Comparison of ENCODE assay signal across 23 cellular contexts in the genomic region with DNA sequence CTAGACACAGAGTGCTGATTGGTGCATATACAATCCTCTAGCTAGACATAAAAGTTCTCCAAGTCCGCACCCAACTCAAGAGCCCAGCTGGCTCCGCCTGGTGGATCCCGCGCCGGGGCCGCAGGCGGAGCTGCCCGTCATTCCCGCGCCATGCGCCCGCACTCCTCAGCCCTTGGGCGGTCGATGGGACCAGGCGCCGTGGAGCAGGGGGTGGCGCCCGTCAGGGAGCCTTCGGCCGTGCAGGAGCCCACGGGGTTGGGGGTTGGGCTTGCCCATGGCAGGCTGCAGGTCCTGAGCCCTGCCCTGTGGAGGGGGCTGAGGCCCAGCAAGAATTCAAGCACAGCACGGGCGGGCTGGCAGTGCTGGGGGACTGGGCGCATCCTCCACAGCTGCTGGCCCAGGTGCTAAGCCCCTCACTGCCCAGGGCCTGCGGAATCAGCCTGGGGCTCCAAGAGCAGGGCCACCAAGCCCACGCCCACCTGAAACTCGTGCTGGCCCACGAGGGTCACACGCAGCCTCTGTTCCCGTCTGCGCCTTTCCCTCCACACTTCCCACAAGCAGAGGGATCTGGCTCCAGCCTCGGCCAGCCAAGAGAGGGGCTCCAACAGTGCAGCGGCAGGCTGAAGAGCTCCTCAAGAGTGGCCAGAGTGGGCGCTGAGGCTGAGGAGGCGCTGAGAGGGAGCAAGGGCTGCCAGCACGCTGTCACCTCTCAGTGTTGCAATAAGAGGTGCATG.
A peak's percentile ranks its signal among the peaks of the same experiment; 100 is the strongest.
DNase-seq lines count a peak whose midpoint lies in the region; ATAC-seq, FAIRE-seq and TF ChIP-seq lines count a peak whose summit lies in the region.
"Had no signal": no experiment of that assay in that cellular context is flagged by ENCODE, and none has a peak within 500 bp of the region (broad histone marks: within the 10 kb centered on the region; RNA-seq: fewer than 3 reads in every experiment).

No MANE protein-coding gene starts in this region.

- ATAC-seq in Right ventricle myocardium inferior (no peak), left cardiac atrium (no peak), upper lobe of right lung (peak; percentile 38), GM18867 (IDR thresholded peaks at IDR 0.05; ENCODE audit: unreplicated experiment) (no peak)
- ATAC-seq: CD8-positive, alpha-beta T cell; HCT116 had no signal

- H3K4me1 ChIP-seq in kidney (ENCODE audit: control insufficient read depth in 1 of 2, insufficient read depth in 1 of 2, low read depth in 1 of 2, low read length in 2 of 2) (no peaks in the 10 kb centered on the region), upper lobe of right lung (no peaks in the 10 kb centered on the region), hepatocyte (ENCODE audit: insufficient read depth) (no peaks in the 10 kb centered on the region)
- H3K4me1 ChIP-seq: BLaER1, Caco-2 had no signal

- H3K4me3 ChIP-seq in kidney (ENCODE audit: low read length in 2 of 2), result no peak overlapping the region
- H3K4me3 ChIP-seq in upper lobe of right lung, result no peak overlapping the region
- H3K4me3 ChIP-seq in hepatocyte, result no peak overlapping the region
- H3K4me3 ChIP-seq: BLaER1, GM23248 had no signal

- no peaks in the 10 kb centered on the region for H3K9me3 ChIP-seq in kidney (ENCODE audit: control insufficient read depth in 1 of 2, low read length in 2 of 2)
- H3K9me3 ChIP-seq in upper lobe of right lung, result no peaks in the 10 kb centered on the region
- H3K9me3 ChIP-seq in hepatocyte (ENCODE audit: low read depth), result no peaks in the 10 kb centered on the region
- H3K9me3 ChIP-seq: Caco-2 had no signal

- H3K4me2 ChIP-seq in hepatocyte, result no peak overlapping the region
- H3K4me2 ChIP-seq: BLaER1 had no signal

- no peaks in the 10 kb centered on the region for H3K9me2 ChIP-seq in hepatocyte (replicated peaks; ENCODE audit: insufficient read depth)

- TF ChIP-seq CTCF in kidney (IDR thresholded peaks at IDR 0.05; ENCODE audit: borderline replicate concordance, extremely low read depth, insufficient read depth) (no peak), upper lobe of right lung (IDR thresholded peaks at IDR 0.05) (no peak), hepatocyte (IDR thresholded peaks at IDR 0.05; ENCODE audit: poor library complexity) (no peak)

- no peaks in the 10 kb centered on the region for H4K20me1 ChIP-seq in hepatocyte (ENCODE audit: insufficient read depth, poor library complexity, severe bottlenecking)
- H4K20me1 ChIP-seq: BLaER1 had no signal

- intact Hi-C loops in Right ventricle myocardium inferior (cut with DNase I), result no loop called here
- intact Hi-C loops in left cardiac atrium (cut with DNase I), result no loop called here
- intact Hi-C loops in kidney (cut with DNase I), result no loop called here
- intact Hi-C loops in posterior vena cava (cut with DNase I), result no loop called here
- intact Hi-C loops in upper lobe of right lung (cut with DNase I), result no loop called here

- H3K36me3 ChIP-seq in kidney (ENCODE audit: control insufficient read depth in 1 of 2, insufficient read depth in 2 of 2, low read length in 2 of 2) (no peaks in the 10 kb centered on the region), upper lobe of right lung (no peaks in the 10 kb centered on the region), hepatocyte (replicated peaks; ENCODE audit: insufficient read depth, low read depth) (no peaks in the 10 kb centered on the region)
- H3K36me3 ChIP-seq: BLaER1 had no signal

- H2AFZ ChIP-seq in hepatocyte, result no peak overlapping the region
- H2AFZ ChIP-seq: GM23248 had no signal

- no peaks in the 10 kb centered on the region for H3K27me3 ChIP-seq in upper lobe of right lung
- H3K27me3 ChIP-seq in hepatocyte, result no peaks in the 10 kb centered on the region
- H3K27me3 ChIP-seq: BLaER1 had no signal

- 94% methylated on average over 28 of the region's 36 CpGs for WGBS in hepatocyte (ENCODE audit: low lambda C conversion rate, missing lambda C conversion rate)

- no peak overlapping the region for H3K9ac ChIP-seq in kidney (ENCODE audit: low read length in 2 of 2)
- H3K9ac ChIP-seq: BLaER1, GM23248 had no signal

- no peaks in the 10 kb centered on the region for H3K79me2 ChIP-seq in hepatocyte

- no peak for FAIRE-seq in kidney (lab: Jason Lieb, UNC)
- FAIRE-seq: A204.1, G401.6, GM12892, GM19239 had no signal

- DNase-seq in Right ventricle myocardium inferior (ENCODE audit: missing footprints) (peak; percentile 56), left cardiac atrium (no peak), kidney (peak; percentile 52), posterior vena cava (ENCODE audit: low spot score) (peak; percentile 54), upper lobe of right lung (no peak), hepatocyte (ENCODE audit: low spot score) (no peak)
- no peak for DNase-seq in activated CD4-positive, alpha-beta T cell treated with anti-CD3 and anti-CD28 coated beads, Interleukin-2, amount 50 U/mL, for 4 hours
- DNase-seq: Caco-2; CD4-positive, CD25-positive, alpha-beta regulatory T cell; CD8-positive, alpha-beta T cell; DMS153; DND-41; GM23248; H9 had no signal

- H3K27ac ChIP-seq in kidney (ENCODE audit: low read depth in 2 of 2, low read length in 2 of 2) (no peak overlapping the region), upper lobe of right lung (no peak overlapping the region), hepatocyte (no peak overlapping the region)
- H3K27ac ChIP-seq: 22Rv1, BLaER1, C4-2B, GM23248 had no signal

Comparison
In these comparisons a context has a peak if more than half of its experiments do, and no peak if none do; other contexts are left out.
1. DNase-seq: peak in Right ventricle myocardium inferior (single experiment), kidney (single experiment) and posterior vena cava (single experiment); none in left cardiac atrium (single experiment), upper lobe of right lung (single experiment), hepatocyte (single experiment) and activated CD4-positive, alpha-beta T cell treated with anti-CD3 and anti-CD28 coated beads, Interleukin-2, amount 50 U/mL, for 4 hours (0 of 2).